Comparison of ENCODE assay signal across 26 cellular contexts in genomic region chr2:4901092-4901735, GRCh38.
"Had no signal": no experiment of that assay in that cellular context is flagged by ENCODE, and none has a peak within 500 bp of the region (broad histone marks: within the 10 kb centered on the region; RNA-seq: fewer than 3 reads in every experiment).

No MANE protein-coding gene starts in this region.

- H3K27me3 ChIP-seq: adrenal gland, ascending aorta, left lung, ovary, right atrium auricular region, spleen, upper lobe of left lung had no signal

- H3K27ac ChIP-seq: adrenal gland, ascending aorta, left lung, ovary, prostate gland, right atrium auricular region, spleen, thoracic aorta, upper lobe of left lung had no signal

- DNase-seq: activated B cell treated with CpG ODN at 0.5 μM for 24 hours; activated CD4-positive, alpha-beta T cell treated with anti-CD3 and anti-CD28 coated beads for 36 hours; activated CD4-positive, alpha-beta T cell treated with anti-CD3 and anti-CD28 coated beads, Interleukin-2, amount 50 U/mL, for 48 hours; activated CD8-positive, alpha-beta memory T cell treated with anti-CD3 and anti-CD28 coated beads, Interleukin-2, amount 50 U/mL, for 48 hours; activated naive CD4-positive, alpha-beta T cell; activated T-cell treated with anti-CD3 and anti-CD28 coated beads, Interleukin-2, amount 50 U/mL, for 4 hours; adrenal gland; central memory CD4-positive, alpha-beta T cell; dermis blood vessel endothelial cell; effector memory CD4-positive, alpha-beta T cell; foreskin melanocyte; immature natural killer cell; kidney glomerular epithelial cell; ovary; spleen; stimulated activated CD4-positive, alpha-beta T cell treated with anti-CD3 and anti-CD28 coated beads, Interleukin-4, amount 100 ng/mL, for 1 hour; stimulated activated naive CD4-positive, alpha-beta T cell; T1000 had no signal

- H3K9me3 ChIP-seq: adrenal gland, ascending aorta, ovary, prostate gland, right atrium auricular region, thoracic aorta, upper lobe of left lung had no signal

- H3K4me1 ChIP-seq: adrenal gland, ascending aorta, left lung, prostate gland, right atrium auricular region, spleen, upper lobe of left lung had no signal

- FAIRE-seq: endothelial cell of umbilical vein had no signal

- ATAC-seq: activated CD4-positive, alpha-beta T cell treated with anti-CD3 and anti-CD28 coated beads for 36 hours; activated T-cell treated with anti-CD3 and anti-CD28 coated beads, Interleukin-2, amount 50 U/mL, for 4 hours; esophagus mucosa; left lung had no signal

- H3K36me3 ChIP-seq: adrenal gland, ascending aorta, left lung, ovary, prostate gland, right atrium auricular region, spleen, thoracic aorta, upper lobe of left lung had no signal

- H3K4me3 ChIP-seq: adrenal gland, ascending aorta, left lung, ovary, prostate gland, right atrium auricular region, spleen, thoracic aorta, upper lobe of left lung had no signal
